ENCODE assay signal across 8 cellular contexts in the genomic region with DNA sequence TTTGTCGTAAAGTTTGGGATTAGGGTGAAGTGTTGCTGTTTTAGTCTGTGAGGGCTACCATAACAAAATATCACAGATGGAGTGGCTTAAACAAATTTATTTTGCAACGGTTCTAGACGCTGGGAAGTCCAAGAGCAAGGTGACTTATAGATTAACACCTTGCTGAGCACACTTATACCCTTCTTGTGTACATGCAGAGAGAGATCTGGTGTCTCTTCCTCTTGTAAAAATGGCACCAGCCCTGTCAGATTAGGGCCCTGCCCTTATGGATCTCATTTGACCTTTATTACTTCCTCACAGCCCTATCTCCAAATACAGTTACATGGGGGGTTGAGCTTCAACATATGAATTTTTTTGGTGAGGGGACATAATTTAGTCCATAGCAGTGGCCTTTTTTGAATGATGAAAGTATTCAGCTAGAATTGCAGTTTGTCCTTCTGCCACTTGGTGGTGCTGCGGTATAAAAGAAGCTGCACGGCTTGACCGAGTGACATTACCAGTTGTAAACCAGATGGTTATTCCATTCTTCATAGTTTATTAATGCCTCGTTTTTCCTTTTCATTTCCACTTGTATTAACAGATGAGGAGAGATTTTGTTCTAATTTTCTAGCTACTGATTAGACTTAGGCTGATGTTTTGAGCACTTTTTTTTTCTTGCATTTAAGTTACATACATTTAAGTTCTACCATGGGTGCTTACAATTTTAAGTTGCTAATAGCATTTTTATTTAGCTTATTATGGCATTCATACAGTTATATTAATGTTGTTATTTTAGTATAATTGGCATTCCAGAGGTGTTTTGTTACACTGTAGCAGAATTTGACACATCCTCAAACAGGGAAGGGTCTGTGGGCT. TPM values are rescaled to one million over a fixed set of nuclear protein-coding genes. Genes with fewer than 3 reads are reported as not detected.
A peak's percentile ranks its signal among the peaks of the same experiment; 100 is the strongest.
DNase-seq lines count a peak whose midpoint lies in the region; ATAC-seq and TF ChIP-seq lines count a peak whose summit lies in the region.

No MANE protein-coding gene starts in this region.

- H3K36me3 ChIP-seq in IMR-90 (ENCODE audit: control insufficient read depth, insufficient read depth, low read length) (peaks cover 4% of the 10 kb centered on the region; the same call in 1 of the 2 replicates), uterus (no peaks in the 10 kb centered on the region)

- BruUV-seq in IMR-90 (replicated peaks; lab: Mats Ljungman, UMichigan), result no TSS peak

- no peak overlapping the region; the same call in 1 of the 2 replicates for H2AK5ac ChIP-seq in IMR-90 (ENCODE audit: low read depth, low read length)

- peak overlapping the region; percentile 46; the same call in 1 of the 2 replicates for H3K27ac ChIP-seq in IMR-90 (ENCODE audit: insufficient read depth, low read length)
- H3K27ac ChIP-seq in uterus, result no peak overlapping the region

- no peak overlapping the region for H4K5ac ChIP-seq in IMR-90 (ENCODE audit: low read depth, low read length)

- H3K4me1 ChIP-seq in IMR-90 (ENCODE audit: control insufficient read depth, insufficient read depth, low read length), result peaks cover 9% of the 10 kb centered on the region; the same call in 1 of the 2 replicates
- H3K4me1 ChIP-seq in uterus, result peaks cover 0 to 5% of the 10 kb centered on the region in 2 donors

- peak overlapping the region; percentile 56 for H3K4ac ChIP-seq in IMR-90 (ENCODE audit: low read depth, low read length)

- H4K8ac ChIP-seq in IMR-90 (ENCODE audit: low read depth in 2 of 2, low read length in 2 of 2), result no peak overlapping the region

- no peak overlapping the region for H3K14ac ChIP-seq in IMR-90 (replicated peaks; ENCODE audit: low read depth, low read length)

- peak; percentile 99 for TF ChIP-seq RAD21 in IMR-90 (IDR thresholded peaks at IDR 0.05; ENCODE audit: low read length)

- in situ Hi-C loops in IMR-90 (cut with MboI; ENCODE audit: low sequenced_read_pairs), result loop anchor here (10.0 kb wide), 1 partner anchor 589 kb away; no protein-coding TSS in a partner anchor

- peaks cover 9% of the 10 kb centered on the region for H3K4me1 Mint-ChIP-seq in activated naive CD4-positive, alpha-beta T cell treated with anti-CD3 and anti-CD28 coated beads, Interleukin-2, amount 10 ng/mL, durations not matched to agents 7 days and 5 days
- peaks cover 10% of the 10 kb centered on the region for H3K4me1 Mint-ChIP-seq in glutamatergic neuron (ENCODE audit: low read depth, unreplicated experiment)

- peaks cover 34% of the 10 kb centered on the region for H3K36me3 Mint-ChIP-seq in activated naive CD4-positive, alpha-beta T cell treated with anti-CD3 and anti-CD28 coated beads, Interleukin-2, amount 10 ng/mL, durations not matched to agents 7 days and 5 days
- no peaks in the 10 kb centered on the region for H3K36me3 Mint-ChIP-seq in glutamatergic neuron (ENCODE audit: unreplicated experiment)

- peaks cover 17 to 49% of the 10 kb centered on the region in 2 experiments for H3K79me1 ChIP-seq in IMR-90 (ENCODE audit: low read depth in 1 of 2, low read length in 2 of 2)

- peak overlapping the region; percentile 47 for H2BK120ac ChIP-seq in IMR-90 (ENCODE audit: low read depth, low read length)

- peak overlapping the region; percentile 54 for H2BK5ac ChIP-seq in IMR-90 (ENCODE audit: low read depth, low read length, poor library complexity, severe bottlenecking)

- CTCF ChIA-PET in IMR-90 (lab: Yijun Ruan, JAX), result interaction anchor here (0.5 to 3.5 kb wide), 26 partner anchors 10 to 610 kb away, joined by 3 to 23 read pairs (median 4); a partner anchor contains a TSS
- CTCF ChIA-PET in activated naive CD4-positive, alpha-beta T cell treated with anti-CD3 and anti-CD28 coated beads, Interleukin-2, amount 10 ng/mL, durations not matched to agents 7 days and 5 days (lab: Charles Lee), result interaction anchor here (0.7 to 4.5 kb wide), 53 partner anchors 9 to 609 kb away, joined by 3 to 42 read pairs (median 4); no protein-coding TSS in a partner anchor

- H2AK9ac ChIP-seq in IMR-90 (replicated peaks; ENCODE audit: low read depth, low read length, poor library complexity), result no peak overlapping the region

- dilution Hi-C loops in IMR-90 (cut with HindIII; ENCODE audit: low sequenced_read_pairs, unreplicated experiment), result no loop called here

- H3K27me3 ChIP-seq in IMR-90 (ENCODE audit: control insufficient read depth, insufficient read depth, low read length) (no peaks in the 10 kb centered on the region), uterus (no peaks in the 10 kb centered on the region)

- peak overlapping the region; percentile 53; the same call in 1 of the 2 replicates for H3K18ac ChIP-seq in IMR-90 (ENCODE audit: low read depth, low read length)

- no peak overlapping the region for H3K4me3 ChIP-seq in IMR-90 (ENCODE audit: insufficient read depth, low read depth, low read length)
- H3K4me3 ChIP-seq in uterus, result no peak overlapping the region

- ATAC-seq in GM21529 (IDR thresholded peaks at IDR 0.05; ENCODE audit: unreplicated experiment) (peak; percentile 89), IMR-90 (ENCODE audit: low read depth) (peak; percentile 88)

- H3K23ac ChIP-seq in IMR-90 (ENCODE audit: low read depth, low read length), result no peak overlapping the region

- H3K27ac Mint-ChIP-seq in activated naive CD4-positive, alpha-beta T cell treated with anti-CD3 and anti-CD28 coated beads, Interleukin-2, amount 10 ng/mL, durations not matched to agents 7 days and 5 days, result no peak overlapping the region
- H3K27ac Mint-ChIP-seq in glutamatergic neuron (ENCODE audit: unreplicated experiment), result peak overlapping the region; percentile 4

- WGBS in IMR-90 (ENCODE audit: extremely low coverage in 2 of 2, insufficient read length in 1 of 2), 2 experiments, result 100% methylated on average over 1 of the region's 7 CpGs; no CpG with 5 or more reads in 1 of the 2 experiments

- peak overlapping the region; percentile 43; the same call in 1 of the 2 replicates for H2BK20ac ChIP-seq in IMR-90 (ENCODE audit: low read depth, low read length)

- DNase-seq in EH (ENCODE audit: low read depth) (peak; percentile 71), IMR-90 (peak; percentile 76), SK-N-DZ (ENCODE audit: low spot score) (peak; percentile 64), glutamatergic neuron (peak; percentile 80), posterior cingulate gyrus (peak in 8 of 10 donors; percentile 40 to 93 (median 76)), uterus (peak; percentile 71 to 77)
- peak; percentile 83 for DNase-seq in activated naive CD4-positive, alpha-beta T cell treated with anti-CD3 and anti-CD28 coated beads, Interleukin-2, amount 10 ng/mL, durations not matched to agents 7 days and 5 days

- POLR2A ChIA-PET in IMR-90 (lab: Charles Lee; ENCODE audit: unreplicated experiment), result no interaction called here

- H3K9me3 ChIP-seq in IMR-90 (ENCODE audit: control insufficient read depth, insufficient read depth, low read length), result no peaks in the 10 kb centered on the region
- H3K9me3 ChIP-seq in uterus, result no peaks in the 10 kb centered on the region

- intact Hi-C loops in IMR-90 (cut with micrococcal nuclease) (loop anchor here (1.0 to 5.0 kb wide), 5 partner anchors 131 to 610 kb away; no protein-coding TSS in a partner anchor), posterior cingulate gyrus (cut with DNase I) (loop anchor here (1.0 to 5.0 kb wide), 3 partner anchors 335 to 610 kb away; a partner anchor contains a TSS), uterus (cut with DNase I; ENCODE audit: low total_unique reads) (no loop called here)

- H3K9me1 ChIP-seq in IMR-90 (ENCODE audit: insufficient read depth, low read length), result no peaks in the 10 kb centered on the region

- no peak overlapping the region for H3K4me3 Mint-ChIP-seq in activated naive CD4-positive, alpha-beta T cell treated with anti-CD3 and anti-CD28 coated beads, Interleukin-2, amount 10 ng/mL, durations not matched to agents 7 days and 5 days
- no peak overlapping the region for H3K4me3 Mint-ChIP-seq in glutamatergic neuron (ENCODE audit: unreplicated experiment)

- H3K56ac ChIP-seq in IMR-90 (ENCODE audit: extremely low read depth, insufficient read depth, low read length), result no peak overlapping the region

- no peaks in the 10 kb centered on the region for H3K27me3 Mint-ChIP-seq in activated naive CD4-positive, alpha-beta T cell treated with anti-CD3 and anti-CD28 coated beads, Interleukin-2, amount 10 ng/mL, durations not matched to agents 7 days and 5 days
- peaks cover 1% of the 10 kb centered on the region for H3K27me3 Mint-ChIP-seq in glutamatergic neuron (ENCODE audit: unreplicated experiment)

- TF ChIP-seq POLR2A in IMR-90 (IDR thresholded peaks at IDR 0.05; ENCODE audit: low read depth, low read length), result peak; percentile 73; the same call in 1 of the 2 replicates
- TF ChIP-seq POLR2A in uterus (IDR thresholded peaks at IDR 0.05), result no peak

- H3K4me2 ChIP-seq in IMR-90 (ENCODE audit: low read depth, low read length), result no peak overlapping the region

- H4K20me1 ChIP-seq in IMR-90 (ENCODE audit: insufficient read depth, low read length), result no peaks in the 10 kb centered on the region; the same call in 1 of the 2 replicates

- no peak overlapping the region for H3K9ac ChIP-seq in IMR-90 (ENCODE audit: low read depth, low read length)

- no peak overlapping the region for H2BK15ac ChIP-seq in IMR-90 (ENCODE audit: low read depth, low read length)

- no peaks in the 10 kb centered on the region for H3K9me3 Mint-ChIP-seq in activated naive CD4-positive, alpha-beta T cell treated with anti-CD3 and anti-CD28 coated beads, Interleukin-2, amount 10 ng/mL, durations not matched to agents 7 days and 5 days
- H3K9me3 Mint-ChIP-seq in glutamatergic neuron (ENCODE audit: unreplicated experiment), result peaks cover 6% of the 10 kb centered on the region

- TF ChIP-seq CTCF in IMR-90 (conservative IDR thresholded peaks at IDR 0.05; ENCODE audit: low read depth, low read length) (peak; percentile 97), glutamatergic neuron (IDR thresholded peaks at IDR 0.05; ENCODE audit: partially characterized antibody, unreplicated experiment) (peak; percentile 91), uterus (IDR thresholded peaks at IDR 0.05) (peak; percentile 87 to 89 (median 89))

- no peak overlapping the region for H2AFZ ChIP-seq in IMR-90 (replicated peaks; ENCODE audit: low read length, poor library complexity)

- H4K91ac ChIP-seq in IMR-90 (ENCODE audit: insufficient read depth, low read depth, low read length), result peak overlapping the region; percentile 9; the same call in 1 of the 2 replicates

TF ChIP-seq in IMR-90, 13 proteins besides CTCF, POLR2A, EP300 and RAD21:
- TF ChIP-seq SMC3 (IDR thresholded peaks at IDR 0.05; ENCODE audit: low read depth, low read length), result peak; percentile 98
- no peak; the same call in 1 of the 2 replicates for TF ChIP-seq CHD1 (IDR thresholded peaks at IDR 0.05; ENCODE audit: low read depth, low read length)

RNA-seq across cellular contexts. Expression of a gene that starts 19.4 kb away (rescaled TPM):
- total RNA-seq in IMR-90 (2012; rRNA removed) (18.6 and 30.6 TPM in 2 replicates), glutamatergic neuron (ENCODE audit: unreplicated experiment) (117 TPM), uterus (100 to 1,000 TPM in 1 of 4 donors, 10 to 100 TPM in 3; 11.2 to 124 (median 27.6) TPM)
- 6.2 and 6.9 TPM in 2 replicates for polyA plus RNA-seq in IMR-90 (2012; rRNA removed)
- 1.2 and 3.6 TPM in 2 replicates for polyA plus RNA-seq in IMR-90 (2012; cell fraction: cytosol; rRNA removed)
- 3.2 and 4.9 TPM in 2 replicates for polyA plus RNA-seq in IMR-90 (2012; cell fraction: nucleus; rRNA removed; ENCODE audit: low replicate concordance)
- polyA plus RNA-seq in SK-N-DZ (2014; cell fraction: cytosol; rRNA removed), result 40.4 and 47.0 TPM in 2 replicates
- 30.7 and 33.4 TPM in 2 replicates for polyA plus RNA-seq in SK-N-DZ (2014; cell fraction: nucleus; rRNA removed)
